In genomic region chr12:99043319-99043914, GRCh38 we compare ENCODE assay signal across 8 cellular contexts.
A peak's percentile ranks its signal among the peaks of the same experiment; 100 is the strongest.
DNase-seq lines count a peak whose midpoint lies in the region; ATAC-seq and TF ChIP-seq lines count a peak whose summit lies in the region.

No MANE protein-coding gene starts in this region.

- no peaks in the 10 kb centered on the region for H3K36me3 ChIP-seq in neural cell (ENCODE audit: insufficient read depth, low read length)
- no peaks in the 10 kb centered on the region for H3K36me3 ChIP-seq in upper lobe of right lung

- H3K4me1 ChIP-seq in upper lobe of right lung: no peaks in the 10 kb centered on the region

- no peaks in the 10 kb centered on the region for H3K4me1 Mint-ChIP-seq in activated CD4-positive, alpha-beta memory T cell treated with anti-CD3 and anti-CD28 coated beads, Interleukin-2, amount 10 ng/mL, durations not matched to agents 7 days and 5 days

- H3K27ac Mint-ChIP-seq in activated CD4-positive, alpha-beta memory T cell treated with anti-CD3 and anti-CD28 coated beads, Interleukin-2, amount 10 ng/mL, durations not matched to agents 7 days and 5 days: no peak overlapping the region

- H3K4me3 Mint-ChIP-seq in activated CD4-positive, alpha-beta memory T cell treated with anti-CD3 and anti-CD28 coated beads, Interleukin-2, amount 10 ng/mL, durations not matched to agents 7 days and 5 days: no peak overlapping the region

- no peaks in the 10 kb centered on the region for H3K36me3 Mint-ChIP-seq in activated CD4-positive, alpha-beta memory T cell treated with anti-CD3 and anti-CD28 coated beads, Interleukin-2, amount 10 ng/mL, durations not matched to agents 7 days and 5 days (ENCODE audit: low read depth)

- peak; percentile 98 for TF ChIP-seq RAD21 in neural cell (conservative IDR thresholded peaks at IDR 0.05)

- DNase-seq in activated effector memory CD4-positive, alpha-beta T cell treated with anti-CD3 and anti-CD28 coated beads, Interleukin-2, amount 50 U/mL, for 16 hours: peak; percentile 78
- DNase-seq in activated effector memory CD4-positive, alpha-beta T cell treated with Interleukin-2 at 50 U/mL for 16 hours: no peak
- peak; percentile 60 for DNase-seq in NCI-H460 (ENCODE audit: extremely low read depth, low read depth)
- peak; percentile 57 for DNase-seq in activated CD4-positive, alpha-beta memory T cell treated with anti-CD3 and anti-CD28 coated beads, Interleukin-2, amount 10 ng/mL, durations not matched to agents 7 days and 5 days
- DNase-seq in fibroblast of gingiva (ENCODE audit: low read depth): peak; percentile 48
- DNase-seq in upper lobe of right lung: peak; percentile 77

- H3F3A ChIP-seq in neural cell (ENCODE audit: insufficient read depth, low read length, poor library complexity, severe bottlenecking): no peaks in the 10 kb centered on the region

- H3K9me3 Mint-ChIP-seq in activated CD4-positive, alpha-beta memory T cell treated with anti-CD3 and anti-CD28 coated beads, Interleukin-2, amount 10 ng/mL, durations not matched to agents 7 days and 5 days: peaks cover 5% of the 10 kb centered on the region

- H3K79me2 ChIP-seq in neural cell (replicated peaks; ENCODE audit: insufficient read depth, low read length): no peaks in the 10 kb centered on the region

- CTCF ChIA-PET in activated CD4-positive, alpha-beta memory T cell treated with anti-CD3 and anti-CD28 coated beads, Interleukin-2, amount 10 ng/mL, durations not matched to agents 7 days and 5 days (lab: Charles Lee): interaction anchor here (1.1 to 3.3 kb wide), 6 partner anchors 9 to 577 kb away, joined by 3 to 17 read pairs (median 6); no protein-coding TSS in a partner anchor

- H3K27me3 ChIP-seq in neural cell (ENCODE audit: insufficient read depth, low read depth, low read length) (no peaks in the 10 kb centered on the region), upper lobe of right lung (no peaks in the 10 kb centered on the region)

- TF ChIP-seq CTCF in neural cell (IDR thresholded peaks at IDR 0.05; ENCODE audit: poor library complexity, severe bottlenecking) (peak; percentile 94), upper lobe of right lung (IDR thresholded peaks at IDR 0.05) (peak; percentile 84)

- no peaks in the 10 kb centered on the region for H4K20me1 ChIP-seq in neural cell (ENCODE audit: insufficient read depth)

- POLR2A ChIA-PET in activated CD4-positive, alpha-beta memory T cell treated with anti-CD3 and anti-CD28 coated beads, Interleukin-2, amount 10 ng/mL, durations not matched to agents 7 days and 5 days (lab: Charles Lee): no interaction called here

- no peak overlapping the region for H2AFZ ChIP-seq in neural cell (ENCODE audit: low read depth, low read length)

- H3K27ac ChIP-seq in neural cell (ENCODE audit: low read length) (no peak overlapping the region), upper lobe of right lung (no peak overlapping the region)

- peaks cover 10% of the 10 kb centered on the region for H3K9me3 ChIP-seq in neural cell (ENCODE audit: low read length)
- no peaks in the 10 kb centered on the region for H3K9me3 ChIP-seq in upper lobe of right lung

- ATAC-seq in HG03159 (IDR thresholded peaks at IDR 0.05; ENCODE audit: unreplicated experiment) (peak; percentile 62), upper lobe of right lung (peak; percentile 77)

- TF ChIP-seq EP300 in neural cell (conservative IDR thresholded peaks at IDR 0.05; ENCODE audit: poor library complexity, severe bottlenecking): no peak

- no peak overlapping the region for H3K9ac ChIP-seq in neural cell (ENCODE audit: low read length)

- H3K4me2 ChIP-seq in neural cell (ENCODE audit: low read length): no peak overlapping the region

- no peaks in the 10 kb centered on the region for H3K9me2 ChIP-seq in neural cell (ENCODE audit: insufficient read depth, low read length)

- intact Hi-C loops in upper lobe of right lung (cut with DNase I): no loop called here

- no peaks in the 10 kb centered on the region for H3K27me3 Mint-ChIP-seq in activated CD4-positive, alpha-beta memory T cell treated with anti-CD3 and anti-CD28 coated beads, Interleukin-2, amount 10 ng/mL, durations not matched to agents 7 days and 5 days

- no peak overlapping the region for H3K4me3 ChIP-seq in neural cell (ENCODE audit: low read length)
- H3K4me3 ChIP-seq in upper lobe of right lung: no peak overlapping the region

TF ChIP-seq in neural cell, 6 proteins besides CTCF, POLR2A, EP300 and RAD21:
- TF ChIP-seq EZH2 (IDR thresholded peaks at IDR 0.05; ENCODE audit: borderline replicate concordance, insufficient read depth, low read length, poor library complexity, severe bottlenecking): no peak
- peak; percentile 98 for TF ChIP-seq SMC3 (conservative IDR thresholded peaks at IDR 0.05; ENCODE audit: poor library complexity)
TF ChIP-seq in neural cell: peak in this region for 1.
